Comparison of ENCODE assay signal across 1 cellular context in the genomic region with DNA sequence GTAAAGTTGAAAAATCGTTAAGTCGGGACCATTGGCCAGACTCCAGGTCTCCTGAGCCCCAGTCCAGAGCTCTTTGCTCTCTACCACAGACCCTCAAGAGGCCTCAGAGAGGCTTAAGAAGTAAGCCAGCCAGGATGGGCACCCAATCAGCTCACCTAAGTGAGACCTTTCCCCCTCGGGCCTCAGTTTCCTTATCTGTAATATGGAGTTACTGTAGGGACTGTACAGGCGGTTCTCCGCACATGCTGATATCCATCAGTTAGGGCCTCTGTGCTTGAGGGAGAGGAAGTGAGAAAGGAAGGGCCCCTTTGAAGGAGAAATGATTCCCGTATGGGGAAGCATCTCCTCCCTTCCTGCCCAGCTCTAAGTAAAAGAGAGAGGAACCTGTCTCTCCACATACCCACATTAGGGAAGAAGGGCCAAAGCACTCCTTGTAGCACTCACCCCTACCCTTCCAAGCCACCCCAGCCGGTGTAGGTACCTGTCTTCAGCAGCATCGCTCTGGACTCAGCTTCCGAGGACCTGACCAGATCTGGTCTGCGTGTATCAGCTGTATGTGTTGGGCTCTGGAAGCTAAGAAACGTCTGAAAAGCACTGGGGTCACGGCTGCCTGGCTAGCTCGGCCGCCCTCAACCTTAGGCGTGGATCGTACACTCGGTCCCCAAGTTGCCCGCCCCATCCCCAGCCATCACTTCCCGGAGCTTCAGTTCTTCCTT.
TF ChIP-seq lines count a peak whose summit lies in the region.

No MANE protein-coding gene starts in this region.

TF ChIP-seq in A549, 52 proteins besides CTCF, POLR2A, EP300 and RAD21 (continued from another document):
- TF ChIP-seq, protein P1, sequence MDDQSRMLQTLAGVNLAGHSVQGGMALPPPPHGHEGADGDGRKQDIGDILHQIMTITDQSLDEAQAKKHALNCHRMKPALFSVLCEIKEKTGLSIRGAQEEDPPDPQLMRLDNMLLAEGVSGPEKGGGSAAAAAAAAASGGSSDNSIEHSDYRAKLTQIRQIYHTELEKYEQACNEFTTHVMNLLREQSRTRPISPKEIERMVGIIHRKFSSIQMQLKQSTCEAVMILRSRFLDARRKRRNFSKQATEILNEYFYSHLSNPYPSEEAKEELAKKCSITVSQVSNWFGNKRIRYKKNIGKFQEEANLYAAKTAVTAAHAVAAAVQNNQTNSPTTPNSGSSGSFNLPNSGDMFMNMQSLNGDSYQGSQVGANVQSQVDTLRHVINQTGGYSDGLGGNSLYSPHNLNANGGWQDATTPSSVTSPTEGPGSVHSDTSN (IDR thresholded peaks at IDR 0.05) = no peak
- no peak for TF ChIP-seq NR3C1 (IDR thresholded peaks at IDR 0.05)
- TF ChIP-seq MAZ (IDR thresholded peaks at IDR 0.05; ENCODE audit: borderline replicate concordance, low read depth, low read length) = no peak
- no peak for TF ChIP-seq HOXA7 (CRISPR knock-in tag; IDR thresholded peaks at IDR 0.05)
TF ChIP-seq in A549: peak in this region for 0.
